ENCODE assay signal across 8 cellular contexts in genomic region chr6:24774696-24775519, GRCh38. TPM values are rescaled to one million over a fixed set of nuclear protein-coding genes. Genes with fewer than 3 reads are reported as not detected.
DNase-seq lines count a peak whose midpoint lies in the region; ATAC-seq and TF ChIP-seq lines count a peak whose summit lies in the region.

GMNN (plus strand) TSS chr6:24774937; CDS start chr6:24777247, 2,310 bp downstream.

- no peaks in the 10 kb centered on the region for H3K9me3 Mint-ChIP-seq in activated naive CD8-positive, alpha-beta T cell treated with anti-CD3 and anti-CD28 coated beads, Interleukin-2, amount 10 ng/mL, durations not matched to agents 7 days and 5 days
- H3K9me3 Mint-ChIP-seq in osteocyte (ENCODE audit: unreplicated experiment): no peaks in the 10 kb centered on the region

- peaks cover 20% of the 10 kb centered on the region for H3K36me3 Mint-ChIP-seq in activated naive CD8-positive, alpha-beta T cell treated with anti-CD3 and anti-CD28 coated beads, Interleukin-2, amount 10 ng/mL, durations not matched to agents 7 days and 5 days
- H3K36me3 Mint-ChIP-seq in osteocyte (ENCODE audit: unreplicated experiment): no peaks in the 10 kb centered on the region

- TF ChIP-seq CTCF in GM12875 (IDR thresholded peaks at IDR 0.05; ENCODE audit: borderline replicate concordance, insufficient read depth, low read depth, low read length) (no peak), SU-DHL-6 (IDR thresholded peaks at IDR 0.05; ENCODE audit: insufficient read depth, low read length, poor library complexity, severe bottlenecking) (no peak), osteocyte (IDR thresholded peaks at IDR 0.05) (no peak), thoracic aorta (IDR thresholded peaks at IDR 0.05) (no peak)

- H3K4me1 Mint-ChIP-seq in activated naive CD8-positive, alpha-beta T cell treated with anti-CD3 and anti-CD28 coated beads, Interleukin-2, amount 10 ng/mL, durations not matched to agents 7 days and 5 days: peaks cover 26% of the 10 kb centered on the region
- peaks cover 31% of the 10 kb centered on the region for H3K4me1 Mint-ChIP-seq in osteocyte (ENCODE audit: unreplicated experiment)

- H3K36me3 ChIP-seq in SU-DHL-6 (ENCODE audit: low read length) (peaks cover 36% of the 10 kb centered on the region), thoracic aorta (no peaks in the 10 kb centered on the region)

- peak within 1 kb of the TSS; percentile 91 for H3K4me3 ChIP-seq in GM12875 (ENCODE audit: low read depth, low read length)
- H3K4me3 ChIP-seq in SU-DHL-6 (ENCODE audit: insufficient read depth, low read length, poor library complexity, severe bottlenecking): peak within 1 kb of the TSS; percentile 87
- H3K4me3 ChIP-seq in thoracic aorta: peak within 1 kb of the TSS; percentile 93

- no peaks in the 10 kb centered on the region for H3K9me3 ChIP-seq in SU-DHL-6 (ENCODE audit: insufficient read depth, low read length)
- no peaks in the 10 kb centered on the region for H3K9me3 ChIP-seq in thoracic aorta

- peaks cover 38% of the 10 kb centered on the region for H4K20me1 ChIP-seq in SU-DHL-6 (ENCODE audit: low read depth, low read length)

- H3K4me2 ChIP-seq in SU-DHL-6 (ENCODE audit: low read depth, low read length, poor library complexity, severe bottlenecking): peak within 1 kb of the TSS; percentile 82

- peak within 1 kb of the TSS; percentile 64 for H2AFZ ChIP-seq in SU-DHL-6 (ENCODE audit: low read depth, low read length, severe bottlenecking)

- POLR2A ChIA-PET in activated naive CD8-positive, alpha-beta T cell treated with anti-CD3 and anti-CD28 coated beads, Interleukin-2, amount 10 ng/mL, durations not matched to agents 7 days and 5 days (lab: Charles Lee): interaction anchor here (0.9 to 2.6 kb wide), 5 partner anchors 14 to 114 kb away, joined by 3 to 18 read pairs (median 5); partner anchors contain the start of genes C6orf62 and TDP2

- H3K79me2 ChIP-seq in SU-DHL-6 (ENCODE audit: insufficient read depth, low read length): peaks cover 47% of the 10 kb centered on the region

- DNase-seq in NCI-H1417 (lab: John Stamatoyannopoulos, UW) (peak; percentile 95 to 98 (median 97)), head of caudate nucleus (peak; percentile 96 to 100 (median 99)), osteocyte (ENCODE audit: extremely low spot score, unreplicated experiment) (peak; percentile 98), thoracic aorta (ENCODE audit: low spot score) (peak; percentile 94)
- peak; percentile 99 for DNase-seq in activated naive CD8-positive, alpha-beta T cell treated with anti-CD3 and anti-CD28 coated beads, Interleukin-2, amount 10 ng/mL, durations not matched to agents 7 days and 5 days

- H3F3A ChIP-seq in SU-DHL-6 (ENCODE audit: insufficient read depth): peaks cover 28% of the 10 kb centered on the region

- ATAC-seq in HG02763 (IDR thresholded peaks at IDR 0.05; ENCODE audit: unreplicated experiment): peak; percentile 97
- ATAC-seq in activated naive CD8-positive, alpha-beta T cell treated with anti-CD3 and anti-CD28 coated beads, Interleukin-2, amount 10 ng/mL, durations not matched to agents 7 days and 5 days (ENCODE audit: low read depth): peak; percentile 95
- peak; percentile 99 for ATAC-seq in thoracic aorta (ENCODE audit: insufficient number of reproducible peaks, low FRiP score, low read depth)

- peak within 1 kb of the TSS; percentile 77 for H3K9ac ChIP-seq in SU-DHL-6 (ENCODE audit: low read length)

- no peaks in the 10 kb centered on the region for H3K9me2 ChIP-seq in SU-DHL-6 (replicated peaks; ENCODE audit: insufficient read depth, low read length)

- intact Hi-C loops in head of caudate nucleus (cut with DNase I): loop anchor here (10.0 kb wide), 1 partner anchor 190 kb away; no protein-coding TSS in a partner anchor

- peak within 1 kb of the TSS; percentile 90 for H3K27ac ChIP-seq in SU-DHL-6 (ENCODE audit: low read depth, low read length)
- peak within 1 kb of the TSS; percentile 76 to 85 for H3K27ac ChIP-seq in thoracic aorta

- no peaks in the 10 kb centered on the region for H3K27me3 Mint-ChIP-seq in activated naive CD8-positive, alpha-beta T cell treated with anti-CD3 and anti-CD28 coated beads, Interleukin-2, amount 10 ng/mL, durations not matched to agents 7 days and 5 days
- no peaks in the 10 kb centered on the region for H3K27me3 Mint-ChIP-seq in osteocyte (ENCODE audit: unreplicated experiment)

- peak within 1 kb of the TSS; percentile 99 for H3K27ac Mint-ChIP-seq in activated naive CD8-positive, alpha-beta T cell treated with anti-CD3 and anti-CD28 coated beads, Interleukin-2, amount 10 ng/mL, durations not matched to agents 7 days and 5 days
- H3K27ac Mint-ChIP-seq in osteocyte (ENCODE audit: unreplicated experiment): peak within 1 kb of the TSS; percentile 94

- H3K4me3 Mint-ChIP-seq in activated naive CD8-positive, alpha-beta T cell treated with anti-CD3 and anti-CD28 coated beads, Interleukin-2, amount 10 ng/mL, durations not matched to agents 7 days and 5 days: peak within 1 kb of the TSS; percentile 98
- H3K4me3 Mint-ChIP-seq in osteocyte (ENCODE audit: unreplicated experiment): peak within 1 kb of the TSS; percentile 99

- peaks cover 7 to 8% of the 10 kb centered on the region in 2 donors for H3K4me1 ChIP-seq in thoracic aorta (ENCODE audit: control insufficient read depth in 1 of 2, low read depth in 2 of 2)

- H3K27me3 ChIP-seq in SU-DHL-6 (ENCODE audit: low read length) (no peaks in the 10 kb centered on the region), thoracic aorta (replicated peaks; ENCODE audit: insufficient read depth) (no peaks in the 10 kb centered on the region)

RNA-seq across cellular contexts. Expression of gene GMNN, which starts in this region (rescaled TPM):
- total RNA-seq in activated naive CD8-positive, alpha-beta T cell treated with anti-CD3 and anti-CD28 coated beads, Interleukin-2, amount 10 ng/mL, durations not matched to agents 7 days and 5 days: 10 to 100 TPM; 50.1 to 53.5 TPM
- total RNA-seq in osteocyte (25.3 and 26.4 TPM in 2 replicates), thoracic aorta (1 to 10 TPM; 5.4 to 6.8 TPM)

Comparison
In these comparisons a context has a peak if more than half of its experiments do, and no peak if none do; other contexts are left out.
1. Peak in every context shown above with its lines: DNase-seq, ATAC-seq, H3K4me3 ChIP-seq and H3K27ac ChIP-seq.